ENCODE assay signal across 12 cellular contexts in genomic region chr2:202037086-202037485, GRCh38. TPM values are rescaled to one million over a fixed set of nuclear protein-coding genes. Genes with fewer than 3 reads are reported as not detected.
A peak's percentile ranks its signal among the peaks of the same experiment; 100 is the strongest.
DNase-seq lines count a peak whose midpoint lies in the region; ATAC-seq and TF ChIP-seq lines count a peak whose summit lies in the region.
"Had no signal": no experiment of that assay in that cellular context is flagged by ENCODE, and none has a peak within 500 bp of the region (broad histone marks: within the 10 kb centered on the region; RNA-seq: fewer than 3 reads in every experiment).

No MANE protein-coding gene starts in this region.

- DNase-seq in RPMI7951 (ENCODE audit: low read depth) (peak; percentile 47), hepatic stellate cell (ENCODE audit: low spot score) (peak; percentile 26), sigmoid colon (peak; percentile 77), NCI-H2107 (lab: John Stamatoyannopoulos, UW) (no peak), HuH-7.5 (ENCODE audit: low spot score) (no peak), OCI-M2 (lab: John Stamatoyannopoulos, UW; ENCODE audit: unreplicated experiment) (no peak)
- DNase-seq: activated CD4-positive, alpha-beta T cell treated with anti-CD3 and anti-CD28 coated beads, Interleukin-2, amount 50 U/mL, for 1 hour; amniotic stem cell; NCI-H1417 treated with DMSO at 0.1 percent for 48 hours had no signal

- peak overlapping the region; percentile 96 to 99 (median 98) for H3K27ac ChIP-seq in sigmoid colon

- H3K9me3 ChIP-seq in ES-I3 (ENCODE audit: control insufficient read depth, insufficient read depth, low read length) (no peaks in the 10 kb centered on the region), sigmoid colon (no peaks in the 10 kb centered on the region)

- TF ChIP-seq EP300 in sigmoid colon (IDR thresholded peaks at IDR 0.05) = peak; percentile 91 to 96 (median 95)

- peaks cover 0 to 5% (median 0%) of the 10 kb centered on the region in 3 donors for H3K27me3 ChIP-seq in sigmoid colon

- no peak for TF ChIP-seq CTCF in sigmoid colon (IDR thresholded peaks at IDR 0.05)

- intact Hi-C loops in sigmoid colon (cut with DNase I) = loop anchor here (2.0 to 10.0 kb wide), 4 partner anchors 115 to 598 kb away; partner anchors contain the start of genes FAM117B, NOP58 and TMEM237

- H3K9ac ChIP-seq in ES-I3 (ENCODE audit: low read depth, low read length) = peak overlapping the region; percentile 70

- 69 to 78% methylated on average over 7 of the region's 7 CpGs for WGBS in sigmoid colon, 2 donors

- H3K4me1 ChIP-seq in ES-I3 (ENCODE audit: insufficient read depth, low read length) (peaks cover 11% of the 10 kb centered on the region), sigmoid colon (peaks cover 0 to 41% (median 24%) of the 10 kb centered on the region in 4 donors)

- ATAC-seq in GM19467 (IDR thresholded peaks at IDR 0.05; ENCODE audit: unreplicated experiment) = no peak

- peak; percentile 74 to 83 for TF ChIP-seq POLR2A in sigmoid colon (IDR thresholded peaks at IDR 0.05)

- H3K36me3 ChIP-seq in ES-I3 (ENCODE audit: insufficient read depth, low read length) (peaks cover 5% of the 10 kb centered on the region; the same call in 1 of the 2 replicates), sigmoid colon (no peaks in the 10 kb centered on the region)

- H3K4me3 ChIP-seq in sigmoid colon = peak overlapping the region; percentile 69 to 84 (median 74)

RNA-seq across cellular contexts. Expression of gene FZD7, which starts 3.4 kb away (rescaled TPM):
- total RNA-seq in RPMI7951 (2014; rRNA removed; shearing (Covaris generic)) = 29.4 and 32.4 TPM in 2 replicates
- total RNA-seq in sigmoid colon = 10 to 100 TPM; 37.9 to 51.2 (median 48.1) TPM
- 1 to 10 TPM in 2 of 3 donors, under 1 TPM in 1; 0.23 to 9.4 (median 2.4) TPM for polyA plus RNA-seq in sigmoid colon

RNA-seq across cellular contexts. Expression of gene KIAA2012, which starts 36.0 kb away (rescaled TPM):
- total RNA-seq in RPMI7951 (2014; rRNA removed; shearing (Covaris generic)) = under 0.01 TPM in 1 of 2 replicates, not detected in the other
- under 1 TPM in 2 of 4 donors, not detected in 2; 0.16 to 0.83 TPM for total RNA-seq in sigmoid colon
- under 1 TPM in 1 of 3 donors, not detected in 2; 0.04 TPM for polyA plus RNA-seq in sigmoid colon
- total RNA-seq: posterior vena cava had no signal

Comparison
In these comparisons a context has a peak if more than half of its experiments do, and no peak if none do; other contexts are left out.
1. DNase-seq: peak in RPMI7951 (single experiment), hepatic stellate cell (single experiment) and sigmoid colon (single experiment); none in NCI-H2107 (single experiment), HuH-7.5 (single experiment) and OCI-M2 (single experiment).